ENCODE assay signal across 34 cellular contexts in the genomic region with DNA sequence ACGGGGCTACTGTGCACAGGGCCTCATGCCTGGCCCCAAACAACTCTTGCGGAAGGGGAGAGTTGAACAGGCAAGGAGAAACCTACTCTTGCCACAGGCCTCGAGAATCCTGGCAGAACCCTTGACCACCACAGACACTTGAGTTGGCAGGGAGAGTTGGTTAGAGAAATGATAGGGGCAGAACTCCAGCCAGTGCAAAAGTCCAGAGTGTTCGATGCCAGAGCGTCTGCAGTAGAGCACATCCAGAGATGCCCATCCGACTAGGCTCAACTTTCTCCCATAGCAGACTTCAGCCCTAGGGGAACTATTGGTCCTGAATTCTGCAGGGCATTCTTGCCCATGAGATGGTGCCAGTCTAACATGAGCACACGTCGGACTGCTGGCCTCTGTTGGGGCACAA.
"Had no signal": no experiment of that assay in that cellular context is flagged by ENCODE, and none has a peak within 500 bp of the region (broad histone marks: within the 10 kb centered on the region; RNA-seq: fewer than 3 reads in every experiment).

No MANE protein-coding gene starts in this region.

- H3K36me3 ChIP-seq: MG63 had no signal

- H3K27me3 ChIP-seq: MG63 had no signal

- H3K4me3 ChIP-seq: MG63 had no signal

- DNase-seq: Karpas-422, Kasumi-1, MG63, MM.1S, MV-4-11, NCI-H1048, NCI-H1092, NCI-H1092 treated with DMSO at 0.1 percent for 48 hours, NCI-H1105, NCI-H1105 treated with DMSO at 0.1 percent for 48 hours, NCI-H1417, NCI-H1417 treated with DMSO at 0.1 percent for 48 hours, NCI-H1436, NCI-H1436 treated with DMSO at 0.1 percent for 48 hours, NCI-H146, NCI-H1694, NCI-H1694 treated with DMSO at 0.1 percent for 48 hours, NCI-H187, NCI-H187 treated with DMSO at 0.1 percent for 48 hours, NCI-H1930, NCI-H2029, NCI-H2029 treated with DMSO at 0.1 percent for 48 hours, NCI-H2081, NCI-H2081 treated with DMSO at 0.1 percent for 48 hours, NCI-H2107, NCI-H2171, NCI-H2171 treated with DMSO at 0.1 percent for 48 hours, NCI-H2227 treated with DMSO at 0.1 percent for 48 hours, NCI-H226, NCI-H345, NCI-H446, NCI-H446 treated with DMSO at 0.1 percent for 48 hours, NCI-H510A, NCI-H510A treated with DMSO at 0.1 percent for 48 hours had no signal

- H3K9me3 ChIP-seq: MG63 had no signal
